In the genomic region with DNA sequence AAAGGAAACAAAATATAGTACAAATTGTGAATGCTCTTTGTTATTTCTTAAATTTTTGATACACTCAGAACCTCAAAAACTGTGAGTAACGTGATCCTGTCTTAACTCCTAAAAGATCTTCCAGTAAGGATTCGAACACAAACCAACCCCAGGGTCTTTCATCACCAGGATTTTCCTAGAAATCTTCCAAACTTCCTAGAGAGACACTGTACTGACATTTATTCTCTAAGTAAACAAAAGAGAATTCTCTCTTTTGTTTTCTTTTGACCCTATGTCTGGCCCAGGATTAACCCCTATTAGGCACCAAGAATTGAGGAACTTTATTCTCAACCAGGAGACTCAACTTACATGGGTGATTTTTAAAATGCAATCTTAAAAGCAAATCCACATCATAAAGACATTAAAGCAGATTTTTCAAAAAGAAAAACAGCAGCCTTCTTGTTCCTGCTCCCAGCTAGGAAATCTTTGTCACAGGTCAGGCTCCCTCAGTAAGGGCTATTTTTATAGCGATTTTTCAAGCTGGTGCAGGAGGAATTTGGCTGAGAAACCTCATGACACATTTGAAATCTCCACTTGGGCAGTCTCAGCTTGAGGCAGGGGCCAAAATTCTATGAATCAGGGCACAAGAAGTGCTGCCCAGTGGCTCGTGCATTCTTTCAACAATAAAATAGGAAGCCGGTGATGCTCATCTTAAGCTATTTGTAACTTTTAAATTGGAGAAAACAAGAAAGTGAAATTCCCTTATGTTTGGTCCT, we compare ENCODE assay signal across 14 cellular contexts. TPM values are rescaled to one million over a fixed set of nuclear protein-coding genes. Genes with fewer than 3 reads are reported as not detected.
DNase-seq lines count a peak whose midpoint lies in the region; ATAC-seq and TF ChIP-seq lines count a peak whose summit lies in the region.
"Had no signal": no experiment of that assay in that cellular context is flagged by ENCODE, and none has a peak within 500 bp of the region (broad histone marks: within the 10 kb centered on the region; RNA-seq: fewer than 3 reads in every experiment).

No MANE protein-coding gene starts in this region.

- peak overlapping the region; percentile 59 to 82 (median 74) for H3K27ac ChIP-seq in gastroesophageal sphincter
- H3K27ac ChIP-seq: neutrophil, PC-9, upper lobe of left lung had no signal

- H3K27me3 ChIP-seq in adipocyte (replicated peaks; ENCODE audit: control insufficient read depth, insufficient read depth, low read length) (no peaks in the 10 kb centered on the region), gastroesophageal sphincter (no peaks in the 10 kb centered on the region), skeletal muscle satellite cell (ENCODE audit: control insufficient read depth, insufficient read depth, low read length) (no peaks in the 10 kb centered on the region)
- H3K27me3 ChIP-seq: neutrophil, upper lobe of left lung had no signal

- H3K9me3 ChIP-seq in adipocyte (ENCODE audit: control insufficient read depth, low read length) (no peaks in the 10 kb centered on the region), gastroesophageal sphincter (no peaks in the 10 kb centered on the region), skeletal muscle satellite cell (replicated peaks; ENCODE audit: low read length) (no peaks in the 10 kb centered on the region)
- H3K9me3 ChIP-seq: neutrophil, upper lobe of left lung had no signal

- TF ChIP-seq CTCF in gastroesophageal sphincter (IDR thresholded peaks at IDR 0.05) = no peak

- 30 to 37% methylated on average over 5 of the region's 5 CpGs for WGBS in gastroesophageal sphincter (ENCODE audit: low coverage in 1 of 2), 2 donors

- H3K4me1 ChIP-seq in adipocyte (ENCODE audit: control insufficient read depth, insufficient read depth, low read length) (peaks cover 21% of the 10 kb centered on the region), gastroesophageal sphincter (peaks cover 0 to 22% (median 4%) of the 10 kb centered on the region in 3 donors), skeletal muscle satellite cell (ENCODE audit: control insufficient read depth, insufficient read depth, low read length) (peaks cover 17% of the 10 kb centered on the region)
- H3K4me1 ChIP-seq: upper lobe of left lung had no signal

- no peak for TF ChIP-seq POLR2A in gastroesophageal sphincter (IDR thresholded peaks at IDR 0.05)

- no peak for TF ChIP-seq EP300 in gastroesophageal sphincter (IDR thresholded peaks at IDR 0.05)

- peak overlapping the region; percentile 63 for H3K4me3 ChIP-seq in adipocyte (ENCODE audit: low read length)
- H3K4me3 ChIP-seq in gastroesophageal sphincter = no peak overlapping the region
- no peak overlapping the region for H3K4me3 ChIP-seq in skeletal muscle satellite cell (ENCODE audit: low read length)
- H3K4me3 ChIP-seq: PC-9, upper lobe of left lung had no signal

- H3K36me3 ChIP-seq in adipocyte (ENCODE audit: control insufficient read depth, insufficient read depth, low read length, severe bottlenecking) = no peaks in the 10 kb centered on the region
- no peaks in the 10 kb centered on the region for H3K36me3 ChIP-seq in gastroesophageal sphincter
- H3K36me3 ChIP-seq in skeletal muscle satellite cell (ENCODE audit: insufficient read depth, low read length) = no peaks in the 10 kb centered on the region
- H3K36me3 ChIP-seq: neutrophil, upper lobe of left lung had no signal

- DNase-seq in GM04503 (ENCODE audit: low read depth) (peak; percentile 50), adipocyte (ENCODE audit: low read depth) (peak; percentile 58), SK-N-DZ (ENCODE audit: low spot score) (no peak), MV-4-11 (lab: John Stamatoyannopoulos, UW) (no peak), DMS53 (lab: John Stamatoyannopoulos, UW) (no peak)
- DNase-seq: DMS 273 treated with DMSO at 0.1 percent for 48 hours; effector memory CD4-positive, alpha-beta T cell; NCI-H1048; PC-9; upper lobe of left lung had no signal

- peak overlapping the region; percentile 36 for H3K4me2 ChIP-seq in skeletal muscle satellite cell (ENCODE audit: low read length)
- H3K4me2 ChIP-seq: PC-9 had no signal

- peak; percentile 84 for ATAC-seq in gastroesophageal sphincter
- ATAC-seq in GM21367 (IDR thresholded peaks at IDR 0.05; ENCODE audit: unreplicated experiment) = no peak

- H3K9ac ChIP-seq in adipocyte (ENCODE audit: low read length) = peak overlapping the region; percentile 58
- H3K9ac ChIP-seq in skeletal muscle satellite cell (ENCODE audit: low read depth, low read length) = peak overlapping the region; percentile 20

RNA-seq across cellular contexts. Expression of gene SMG1, which starts 6.2 kb away (rescaled TPM):
- 100 to 1,000 TPM in 1 of 4 donors, 10 to 100 TPM in 3; 49.0 to 106 (median 91.7) TPM for total RNA-seq in gastroesophageal sphincter
- 49.1 and 74.0 TPM in 2 replicates for total RNA-seq in skeletal muscle satellite cell (2012; rRNA removed)
- 14.4 and 18.9 TPM in 2 replicates for polyA plus RNA-seq in SK-N-DZ (2014; cell fraction: cytosol; rRNA removed)
- 19.1 and 28.3 TPM in 2 replicates for polyA plus RNA-seq in SK-N-DZ (2014; cell fraction: nucleus; rRNA removed)

RNA-seq across cellular contexts. Expression of gene TMC7, which starts 51.3 kb away (rescaled TPM):
- under 1 TPM; 0.40 to 0.85 (median 0.60) TPM for total RNA-seq in gastroesophageal sphincter
- total RNA-seq in skeletal muscle satellite cell (2012; rRNA removed) = 0.76 and 1.3 TPM in 2 replicates
- polyA plus RNA-seq in SK-N-DZ (2014; cell fraction: cytosol; rRNA removed) = 0.53 and 1.6 TPM in 2 replicates
- 0.88 and 3.1 TPM in 2 replicates for polyA plus RNA-seq in SK-N-DZ (2014; cell fraction: nucleus; rRNA removed)

Comparison
In these comparisons a context has a peak if more than half of its experiments do, and no peak if none do; other contexts are left out.
1. DNase-seq: peak in GM04503 (single experiment) and adipocyte (single experiment); none in SK-N-DZ (single experiment), MV-4-11 (single experiment) and DMS53 (single experiment).